23 cellular contexts compared by ENCODE assay signal in the genomic region with DNA sequence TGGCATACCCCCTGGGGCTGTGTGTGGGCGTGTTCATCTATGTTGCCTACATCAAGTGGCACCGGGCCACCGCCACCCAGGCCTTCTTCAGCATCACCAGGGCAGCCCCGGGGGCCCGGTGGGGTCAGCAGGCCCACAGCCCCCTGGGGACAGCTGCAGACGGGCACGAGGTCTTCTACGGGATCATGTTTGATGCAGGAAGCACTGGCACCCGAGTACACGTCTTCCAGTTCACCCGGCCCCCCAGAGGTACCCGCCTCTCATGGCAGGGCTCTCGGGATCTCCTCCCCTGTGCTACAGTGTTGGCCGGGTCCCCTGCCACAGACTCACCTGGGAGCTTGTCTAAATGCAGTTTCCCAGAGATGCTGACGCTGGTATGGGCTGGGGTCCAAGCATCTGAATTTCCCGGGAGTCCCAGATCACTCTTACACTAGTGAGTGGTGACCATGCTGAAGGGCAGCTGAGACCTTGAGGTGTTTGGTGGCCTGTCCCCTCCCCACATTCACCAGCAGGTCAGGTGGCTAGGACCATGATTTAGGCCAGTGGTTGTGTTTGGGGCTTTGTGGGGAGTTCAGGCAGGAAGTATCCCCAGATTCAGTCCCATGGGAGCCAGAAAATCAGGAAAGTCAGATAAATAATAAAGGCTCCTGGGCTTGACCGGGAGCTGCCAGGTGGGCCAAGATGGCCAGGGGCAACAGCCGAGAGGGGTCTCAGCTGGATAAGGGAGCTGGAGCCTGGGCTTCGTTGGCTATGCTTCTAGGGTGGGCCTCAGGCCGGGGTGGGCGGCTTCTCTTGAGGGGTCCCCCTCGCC. TPM values are rescaled to one million over a fixed set of nuclear protein-coding genes. Genes with fewer than 3 reads are reported as not detected.
A peak's percentile ranks its signal among the peaks of the same experiment; 100 is the strongest.
DNase-seq lines count a peak whose midpoint lies in the region; ATAC-seq, FAIRE-seq and TF ChIP-seq lines count a peak whose summit lies in the region.
"Had no signal": no experiment of that assay in that cellular context is flagged by ENCODE, and none has a peak within 500 bp of the region (broad histone marks: within the 10 kb centered on the region; RNA-seq: fewer than 3 reads in every experiment).

No MANE protein-coding gene starts in this region.

- CTCF ChIA-PET in SK-N-SH (lab: Yijun Ruan, JAX): interaction anchor here (1.1 to 1.3 kb wide), 2 partner anchors 37 to 40 kb away, joined by 3 to 4 read pairs; no protein-coding TSS in a partner anchor
- CTCF ChIA-PET in HEK293 (lab: Yijun Ruan, JAX): interaction anchor here (1.3 kb wide), 1 partner anchor 40 kb away, joined by 4 read pairs; no protein-coding TSS in a partner anchor
- CTCF ChIA-PET in HepG2 (lab: Yijun Ruan, JAX; ENCODE audit: low intra/inter-chr PET ratio, low total read pairs): no interaction called here

- H3F3A ChIP-seq in SK-N-SH (replicated peaks; ENCODE audit: insufficient read depth): peaks cover 3% of the 10 kb centered on the region

- H3K4me1 ChIP-seq in SK-N-SH (ENCODE audit: control insufficient read depth in 1 of 2, insufficient read depth in 2 of 2, low read depth in 1 of 2, low read length in 1 of 2) (no peaks in the 10 kb centered on the region), HEK293 (ENCODE audit: control insufficient read depth, insufficient read depth, low read length) (no peaks in the 10 kb centered on the region), HepG2 (ENCODE audit: insufficient read depth, low read length) (peaks cover 12% of the 10 kb centered on the region)
- H3K4me1 ChIP-seq: Peyer's patch had no signal

- no peak for FAIRE-seq in HepG2 (lab: Jason Lieb, UNC)
- FAIRE-seq: GM19239 had no signal

- ATAC-seq in SK-N-SH treated with all-trans-retinoic acid at 6 μM for 48 hours (no peak), HepG2 (peak; percentile 33), HG03521 (IDR thresholded peaks at IDR 0.05; ENCODE audit: unreplicated experiment) (no peak), T-helper 17 cell (no peak)

- TF ChIP-seq EP300 in SK-N-SH (IDR thresholded peaks at IDR 0.05; ENCODE audit: borderline replicate concordance in 1 of 2, low read depth in 1 of 2, low read length in 1 of 2) (no peak), HepG2 (IDR thresholded peaks at IDR 0.05; ENCODE audit: low read depth in 2 of 2, low read length in 2 of 2) (no peak), HepG2 (CRISPR knock-in tag; IDR thresholded peaks at IDR 0.05; ENCODE audit: borderline replicate concordance) (no peak)

- peaks cover 6 to 24% of the 10 kb centered on the region in 2 experiments for H3K36me3 ChIP-seq in SK-N-SH (replicated peaks in 1 of 2; ENCODE audit: control insufficient read depth in 1 of 2, insufficient read depth in 2 of 2, low read length in 1 of 2)
- peaks cover 5 to 32% of the 10 kb centered on the region in 2 experiments; a peak in 2 of 3 replicates for H3K36me3 ChIP-seq in HEK293 (ENCODE audit: control insufficient read depth in 2 of 2, insufficient read depth in 1 of 2, low read length in 2 of 2)
- peaks cover 24 to 32% of the 10 kb centered on the region in 2 experiments for H3K36me3 ChIP-seq in HepG2 (replicated peaks in 1 of 2; ENCODE audit: control insufficient read depth in 1 of 2, insufficient read depth in 2 of 2, low read length in 2 of 2)
- H3K36me3 ChIP-seq: MG63 had no signal

- H2AFZ ChIP-seq in SK-N-SH (ENCODE audit: low read depth) (no peak overlapping the region), HepG2 (ENCODE audit: low read length) (no peak overlapping the region)

- H3K27ac Mint-ChIP-seq in T-helper 17 cell: no peak overlapping the region

- no peak for TF ChIP-seq POLR2A in HepG2 (IDR thresholded peaks at IDR 0.05; ENCODE audit: insufficient read depth in 1 of 2, low read depth in 2 of 2, low read length in 2 of 2)

- H3K79me2 ChIP-seq in SK-N-SH (ENCODE audit: insufficient read depth) (peaks cover 40% of the 10 kb centered on the region), HepG2 (ENCODE audit: insufficient read depth, low read length) (peaks cover 32% of the 10 kb centered on the region)

- no peaks in the 10 kb centered on the region for H4K20me1 ChIP-seq in SK-N-SH (ENCODE audit: insufficient read depth)
- no peaks in the 10 kb centered on the region for H4K20me1 ChIP-seq in HepG2 (ENCODE audit: insufficient read depth, low read length)

- H3K4me2 ChIP-seq in SK-N-SH: no peak overlapping the region
- no peak overlapping the region for H3K4me2 ChIP-seq in HepG2 (ENCODE audit: low read depth, low read length)
- H3K4me2 ChIP-seq: BLaER1 had no signal

- H3K4me3 Mint-ChIP-seq in T-helper 17 cell: no peak overlapping the region
- H3K4me3 Mint-ChIP-seq: H9 had no signal

- H3K4me1 Mint-ChIP-seq in T-helper 17 cell: peaks cover 19% of the 10 kb centered on the region

- no peak overlapping the region for H3K9ac ChIP-seq in SK-N-SH
- H3K9ac ChIP-seq in HepG2 (ENCODE audit: insufficient read depth, low read depth, low read length): no peak overlapping the region
- H3K9ac ChIP-seq: BLaER1 had no signal

- H3K9me3 ChIP-seq in SK-N-SH (no peaks in the 10 kb centered on the region), HEK293 (ENCODE audit: control insufficient read depth, insufficient read depth, low read depth, low read length) (no peaks in the 10 kb centered on the region), HepG2 (ENCODE audit: low read length) (no peaks in the 10 kb centered on the region), T-helper 17 cell (ENCODE audit: control insufficient read depth, low read length, poor library complexity, severe bottlenecking) (no peaks in the 10 kb centered on the region)
- H3K9me3 ChIP-seq: BLaER1, MG63, Peyer's patch had no signal

- peaks cover 4% of the 10 kb centered on the region for H3K36me3 Mint-ChIP-seq in T-helper 17 cell (ENCODE audit: low read depth)

- no peak for TF ChIP-seq CTCF in SK-N-SH (IDR thresholded peaks at IDR 0.05)
- no peak for TF ChIP-seq CTCF in HEK293 (tag by site-specific recombination; IDR thresholded peaks at IDR 0.05)
- no peak for TF ChIP-seq CTCF in HepG2 (CRISPR knock-in tag; IDR thresholded peaks at IDR 0.05)

- POLR2A ChIA-PET in SK-N-SH (lab: Yijun Ruan, JAX): no interaction called here
- POLR2A ChIA-PET in HEK293 (lab: Yijun Ruan, JAX): no interaction called here
- POLR2A ChIA-PET in HepG2 (lab: Yijun Ruan, JAX): no interaction called here

- 98% methylated on average over 7 of the region's 22 CpGs for WGBS in SK-N-SH (ENCODE audit: low lambda C conversion rate)
- 96% methylated on average over 22 of the region's 22 CpGs for WGBS in HepG2 (ENCODE audit: low lambda C conversion rate)

- H3K27ac ChIP-seq in SK-N-SH (ENCODE audit: low read depth in 2 of 2, low read length in 1 of 2) (no peak overlapping the region), HEK293 (ENCODE audit: extremely low read depth, low read depth, low read length) (no peak overlapping the region), HepG2 (ENCODE audit: extremely low read length, insufficient read depth, low read length) (peak overlapping the region; percentile 32)
- H3K27ac ChIP-seq: BLaER1, Peyer's patch had no signal

- BruUV-seq in HepG2 (replicated peaks; lab: Mats Ljungman, UMichigan): no TSS peak

- TF ChIP-seq RAD21 in SK-N-SH (IDR thresholded peaks at IDR 0.05; ENCODE audit: low read length) (no peak), HepG2 (CRISPR knock-in tag; IDR thresholded peaks at IDR 0.05) (no peak)

- H3K4me3 ChIP-seq in SK-N-SH (ENCODE audit: low read depth in 2 of 2, low read length in 1 of 2) (no peak overlapping the region), HEK293 (ENCODE audit: low read depth, low read length) (no peak overlapping the region), HepG2 (replicated peaks in 1 of 3; ENCODE audit: insufficient read depth in 1 of 3, low read depth in 2 of 3, low read length in 3 of 3) (no peak overlapping the region)
- H3K4me3 ChIP-seq: BLaER1, MG63, Peyer's patch had no signal

- in situ Hi-C loops in HepG2 (cut with HindIII; ENCODE audit: extremely low pct_ligation_motif_present, low pct_unique_long_range_greater_than_20kb): no loop called here

- intact Hi-C loops in HepG2 (cut with micrococcal nuclease; ENCODE audit: unreplicated experiment): no loop called here

- H3K27me3 ChIP-seq in SK-N-SH (ENCODE audit: insufficient read depth): no peaks in the 10 kb centered on the region
- H3K27me3 ChIP-seq in HepG2 (ENCODE audit: control insufficient read depth in 1 of 2, insufficient read depth in 2 of 2, low read length in 2 of 2): no peaks in the 10 kb centered on the region
- H3K27me3 ChIP-seq: BLaER1, MG63, Peyer's patch had no signal

- H3K9me2 ChIP-seq in SK-N-SH: no peaks in the 10 kb centered on the region

- DNase-seq in SK-N-SH (peak; percentile 20), HepG2 (ENCODE audit: low spot score) (no peak), DMS153 treated with DMSO at 0.1 percent for 48 hours (lab: John Stamatoyannopoulos, UW; ENCODE audit: unreplicated experiment) (no peak), T-helper 17 cell (no peak)
- DNase-seq in stimulated activated CD8-positive, alpha-beta memory T cell treated with anti-CD3 and anti-CD28 coated beads, Interleukin-4, amount 100 ng/mL, for 48 hours: peak; percentile 14
- DNase-seq: 8988T, EL, H9, IMR-90, Karpas-422, MG63, NCI-H1092, NCI-H146, NCI-H2107, NCI-H2227 treated with DMSO at 0.1 percent for 48 hours, NCI-H524, SHP77 had no signal

- H3K27me3 Mint-ChIP-seq in T-helper 17 cell: no peaks in the 10 kb centered on the region

RNA-seq across cellular contexts. Expression of a gene that starts 11.8 kb away (rescaled TPM):
- 76.1 and 78.2 TPM in 2 replicates for polyA plus RNA-seq in SK-N-SH (2012; rRNA removed)
- polyA plus RNA-seq in SK-N-SH (2012; cell fraction: cytosol; rRNA removed): 36.3 and 54.5 TPM in 2 replicates
- 172 and 200 TPM in 2 replicates for polyA plus RNA-seq in SK-N-SH (2012; cell fraction: nucleus; rRNA removed)
- total RNA-seq in HepG2 (2016; rRNA removed; fragmentation: Illumina TruSeq; extraction: Trizol): 98.4 and 164 TPM in 2 replicates
- 67.6 and 72.5 TPM in 2 replicates for total RNA-seq in HepG2 (2016; cell fraction: cytosol; rRNA removed; fragmentation: Illumina TruSeq; extraction: Trizol; ENCODE audit: low read depth)
- total RNA-seq in HepG2 (2016; cell fraction: insoluble cytoplasmic fraction; rRNA removed; fragmentation: Illumina TruSeq; extraction: Trizol): 90.5 and 177 TPM in 2 replicates
- 139 and 152 TPM in 2 replicates for total RNA-seq in HepG2 (2016; cell fraction: membrane; rRNA removed; fragmentation: Illumina TruSeq; extraction: Trizol)
- 149 and 161 TPM in 2 replicates for total RNA-seq in HepG2 (2016; cell fraction: nucleus; rRNA removed; fragmentation: Illumina TruSeq; extraction: Trizol)
- 172 and 221 TPM in 2 replicates for polyA plus RNA-seq in HepG2 (2011; rRNA removed)
- 185 and 213 TPM in 2 replicates for polyA plus RNA-seq in HepG2 (2011; cell fraction: cytosol; rRNA removed)
- polyA plus RNA-seq in HepG2 (2011; cell fraction: nucleus; rRNA removed): 538 and 633 TPM in 2 replicates
- polyA plus RNA-seq in HepG2 (2012): 90.9 and 112 TPM in 2 replicates
- 59.4 and 67.7 TPM in 2 replicates for polyA plus RNA-seq in HepG2 (2016; cell fraction: cytosol; fragmentation: Illumina TruSeq; extraction: Trizol; ENCODE audit: low read depth)
- 85.6 and 91.9 TPM in 2 replicates for polyA plus RNA-seq in HepG2 (2016; cell fraction: insoluble cytoplasmic fraction; fragmentation: Illumina TruSeq; extraction: Trizol; ENCODE audit: low read depth)
- 104 and 119 TPM in 2 replicates for polyA plus RNA-seq in HepG2 (2016; cell fraction: membrane; fragmentation: Illumina TruSeq; extraction: Trizol; ENCODE audit: low read depth)
- 320 and 321 TPM in 2 replicates for polyA plus RNA-seq in HepG2 (2016; cell fraction: nucleus; fragmentation: Illumina TruSeq; extraction: Trizol; ENCODE audit: insufficient read depth, low read depth)
- 25.3 and 228 TPM in 2 replicates for polyA minus RNA-seq in HepG2 (2011; rRNA and poly(A)+ RNA removed; ENCODE audit: low replicate concordance)
- polyA minus RNA-seq in HepG2 (2011; cell fraction: cytosol; rRNA and poly(A)+ RNA removed): 56.6 and 60.3 TPM in 2 replicates
- 98.2 and 106 TPM in 2 replicates for polyA minus RNA-seq in HepG2 (2011; cell fraction: nucleus; rRNA and poly(A)+ RNA removed)
- total RNA-seq in T-helper 17 cell: 10 to 100 TPM; 62.5 to 63.2 TPM

RNA-seq across cellular contexts. Expression of a gene that starts 40.5 kb away (rescaled TPM):
- 32.2 and 35.8 TPM in 2 replicates for polyA plus RNA-seq in SK-N-SH (2012; rRNA removed)
- polyA plus RNA-seq in SK-N-SH (2012; cell fraction: cytosol; rRNA removed): 16.8 and 25.0 TPM in 2 replicates
- polyA plus RNA-seq in SK-N-SH (2012; cell fraction: nucleus; rRNA removed): 75.6 and 77.6 TPM in 2 replicates
- total RNA-seq in HepG2 (2016; rRNA removed; fragmentation: Illumina TruSeq; extraction: Trizol): 82.0 and 86.3 TPM in 2 replicates
- 5.4 and 6.5 TPM in 2 replicates for total RNA-seq in HepG2 (2016; cell fraction: cytosol; rRNA removed; fragmentation: Illumina TruSeq; extraction: Trizol; ENCODE audit: low read depth)
- 69.1 and 89.6 TPM in 2 replicates for total RNA-seq in HepG2 (2016; cell fraction: insoluble cytoplasmic fraction; rRNA removed; fragmentation: Illumina TruSeq; extraction: Trizol)
- 18.0 and 19.5 TPM in 2 replicates for total RNA-seq in HepG2 (2016; cell fraction: membrane; rRNA removed; fragmentation: Illumina TruSeq; extraction: Trizol)
- total RNA-seq in HepG2 (2016; cell fraction: nucleus; rRNA removed; fragmentation: Illumina TruSeq; extraction: Trizol): 59.8 and 63.0 TPM in 2 replicates
- 24.2 and 37.5 TPM in 2 replicates for polyA plus RNA-seq in HepG2 (2011; rRNA removed)
- 24.4 and 27.4 TPM in 2 replicates for polyA plus RNA-seq in HepG2 (2011; cell fraction: cytosol; rRNA removed)
- 111 and 112 TPM in 2 replicates for polyA plus RNA-seq in HepG2 (2011; cell fraction: nucleus; rRNA removed)
- polyA plus RNA-seq in HepG2 (2012): 26.9 and 46.5 TPM in 2 replicates
- 3.5 TPM in 2 replicates for polyA plus RNA-seq in HepG2 (2016; cell fraction: cytosol; fragmentation: Illumina TruSeq; extraction: Trizol; ENCODE audit: low read depth)
- polyA plus RNA-seq in HepG2 (2016; cell fraction: insoluble cytoplasmic fraction; fragmentation: Illumina TruSeq; extraction: Trizol; ENCODE audit: low read depth): 45.7 and 58.6 TPM in 2 replicates
- polyA plus RNA-seq in HepG2 (2016; cell fraction: membrane; fragmentation: Illumina TruSeq; extraction: Trizol; ENCODE audit: low read depth): 7.2 and 9.8 TPM in 2 replicates
- polyA plus RNA-seq in HepG2 (2016; cell fraction: nucleus; fragmentation: Illumina TruSeq; extraction: Trizol; ENCODE audit: insufficient read depth, low read depth): 79.7 and 85.5 TPM in 2 replicates
- 26.5 and 80.5 TPM in 2 replicates for polyA minus RNA-seq in HepG2 (2011; rRNA and poly(A)+ RNA removed; ENCODE audit: low replicate concordance)
- polyA minus RNA-seq in HepG2 (2011; cell fraction: cytosol; rRNA and poly(A)+ RNA removed): 36.1 and 38.1 TPM in 2 replicates
- polyA minus RNA-seq in HepG2 (2011; cell fraction: nucleus; rRNA and poly(A)+ RNA removed): 27.9 and 31.3 TPM in 2 replicates
- 10 to 100 TPM; 28.6 to 53.1 TPM for total RNA-seq in T-helper 17 cell

Comparison
In these comparisons a context has a peak if more than half of its experiments do, and no peak if none do; other contexts are left out.
1. DNase-seq: peak in SK-N-SH (single experiment) and stimulated activated CD8-positive, alpha-beta memory T cell treated with anti-CD3 and anti-CD28 coated beads, Interleukin-4, amount 100 ng/mL, for 48 hours (single experiment); none in HepG2 (single experiment), DMS153 treated with DMSO at 0.1 percent for 48 hours (single experiment) and T-helper 17 cell (0 of 3).